Comparison of ENCODE assay signal across 17 cellular contexts in the genomic region with DNA sequence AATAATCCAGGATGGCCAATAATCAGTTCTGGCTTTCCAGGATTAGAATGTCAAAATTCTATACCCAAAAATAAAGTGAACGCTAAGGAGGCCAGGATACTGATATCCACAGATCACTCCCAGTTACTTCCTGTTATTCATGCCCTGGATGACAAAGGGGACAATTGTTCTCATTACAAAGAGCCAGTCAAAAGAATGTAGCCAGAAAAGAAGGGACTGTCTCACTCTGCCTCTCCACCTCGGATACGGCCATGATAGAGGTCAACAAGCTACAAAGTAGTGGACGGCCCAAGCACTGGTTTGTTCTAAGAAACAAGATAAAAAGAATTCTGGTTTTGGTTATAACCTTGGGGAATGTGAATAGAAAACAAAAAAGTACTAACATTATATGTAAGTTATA.
DNase-seq lines count a peak whose midpoint lies in the region; ATAC-seq and TF ChIP-seq lines count a peak whose summit lies in the region.
"Had no signal": no experiment of that assay in that cellular context is flagged by ENCODE, and none has a peak within 500 bp of the region (broad histone marks: within the 10 kb centered on the region; RNA-seq: fewer than 3 reads in every experiment).

No MANE protein-coding gene starts in this region.

- POLR2A ChIA-PET in naive thymus-derived CD4-positive, alpha-beta T cell (lab: Charles Lee) = interaction anchor here (1.0 kb wide), 1 partner anchor 110 kb away, joined by 3 read pairs; no protein-coding TSS in a partner anchor

- no peaks in the 10 kb centered on the region for H3K27me3 ChIP-seq in osteoblast (ENCODE audit: insufficient read depth, low read length)
- no peaks in the 10 kb centered on the region for H3K27me3 ChIP-seq in naive thymus-derived CD4-positive, alpha-beta T cell (ENCODE audit: control insufficient read depth in 2 of 2, insufficient read depth in 2 of 2, low read length in 2 of 2)

- CTCF ChIA-PET in naive thymus-derived CD4-positive, alpha-beta T cell (lab: Charles Lee) = no interaction called here

- peaks cover 0 to 7% (median 4%) of the 10 kb centered on the region in 11 donors for H3K9me3 Mint-ChIP-seq in naive thymus-derived CD4-positive, alpha-beta T cell
- peaks cover 0 to 2% (median under 1%) of the 10 kb centered on the region in 6 donors for H3K9me3 Mint-ChIP-seq in immature natural killer cell

- H3K27me3 Mint-ChIP-seq in naive thymus-derived CD4-positive, alpha-beta T cell = no peaks in the 10 kb centered on the region
- H3K27me3 Mint-ChIP-seq in immature natural killer cell (ENCODE audit: low read depth in 3 of 3) = no peaks in the 10 kb centered on the region
- H3K27me3 Mint-ChIP-seq: activated CD4-positive, alpha-beta T cell treated with anti-CD3 and anti-CD28 coated beads for 36 hours; memory B cell had no signal

- H3K36me3 ChIP-seq in osteoblast (ENCODE audit: insufficient read depth, low read length) = no peaks in the 10 kb centered on the region
- no peaks in the 10 kb centered on the region for H3K36me3 ChIP-seq in naive thymus-derived CD4-positive, alpha-beta T cell (ENCODE audit: control insufficient read depth in 2 of 3, insufficient read depth in 3 of 3, low read length in 3 of 3)

- H3K79me2 ChIP-seq in osteoblast (ENCODE audit: insufficient read depth, low read length) = no peaks in the 10 kb centered on the region

- no peak for ATAC-seq in naive thymus-derived CD4-positive, alpha-beta T cell
- ATAC-seq: activated CD4-positive, alpha-beta T cell treated with anti-CD3 and anti-CD28 coated beads for 36 hours had no signal

- H2AFZ ChIP-seq in osteoblast (ENCODE audit: low read length) = peak overlapping the region; percentile 77

- H3K4me1 Mint-ChIP-seq in naive thymus-derived CD4-positive, alpha-beta T cell = peaks cover 4 to 18% (median 13%) of the 10 kb centered on the region in 7 donors
- H3K4me1 Mint-ChIP-seq in immature natural killer cell = no peaks in the 10 kb centered on the region

- no peak overlapping the region for H3K4me3 Mint-ChIP-seq in naive thymus-derived CD4-positive, alpha-beta T cell
- no peak overlapping the region for H3K4me3 Mint-ChIP-seq in immature natural killer cell
- H3K4me3 Mint-ChIP-seq: activated CD4-positive, alpha-beta T cell treated with anti-CD3 and anti-CD28 coated beads for 36 hours; memory B cell; T-helper 2 cell treated with Interferon-gamma antibody and Interleukin-4, amounts not matched to agents 5 μg/mL and 100 μg/mL, for 36 hours had no signal

- no peak overlapping the region for H3K27ac ChIP-seq in osteoblast (ENCODE audit: low read depth, low read length)
- no peak overlapping the region for H3K27ac ChIP-seq in naive thymus-derived CD4-positive, alpha-beta T cell (ENCODE audit: low read depth, low read length)

- H3K27ac Mint-ChIP-seq in naive thymus-derived CD4-positive, alpha-beta T cell = peak overlapping the region in 1 of 9 donors; percentile 65
- no peak overlapping the region for H3K27ac Mint-ChIP-seq in immature natural killer cell
- H3K27ac Mint-ChIP-seq: activated CD4-positive, alpha-beta T cell treated with anti-CD3 and anti-CD28 coated beads for 36 hours; memory B cell; T-helper 2 cell treated with Interferon-gamma antibody and Interleukin-4, amounts not matched to agents 5 μg/mL and 100 μg/mL, for 36 hours had no signal

- no peak overlapping the region for H3K4me3 ChIP-seq in osteoblast (ENCODE audit: insufficient read depth, low read length)
- H3K4me3 ChIP-seq in naive thymus-derived CD4-positive, alpha-beta T cell (ENCODE audit: low read length) = no peak overlapping the region

- TF ChIP-seq CTCF in osteoblast (IDR thresholded peaks at IDR 0.05; ENCODE audit: extremely low read depth, low read depth, low read length) = no peak

- intact Hi-C loops in naive thymus-derived CD4-positive, alpha-beta T cell (cut with micrococcal nuclease) = no loop called here

- peak; percentile 33 for DNase-seq in ELF-1 (ENCODE audit: low read depth, low spot score)
- peak; percentile 64 for DNase-seq in SW480 (ENCODE audit: low spot score)
- peak; percentile 42 for DNase-seq in iPS-NIHi11 (ENCODE audit: low spot score)
- no peak for DNase-seq in osteoblast (ENCODE audit: insufficient read length, low spot score, missing footprints)
- no peak for DNase-seq in NCI-H345 (lab: John Stamatoyannopoulos, UW)
- no peak for DNase-seq in germinal center (ENCODE audit: low spot score)
- DNase-seq in naive thymus-derived CD4-positive, alpha-beta T cell = no peak
- DNase-seq in immature natural killer cell = no peak
- DNase-seq: activated CD4-positive, alpha-beta T cell treated with anti-CD3 and anti-CD28 coated beads for 36 hours; activated naive CD4-positive, alpha-beta T cell treated with Interleukin-2 at 50 U/mL for 16 hours; GDM1; Karpas-422; NCI-H1417 treated with DMSO at 0.1 percent for 48 hours; Right ventricle myocardium superior; small intestine had no signal

- no peaks in the 10 kb centered on the region for H3K4me1 ChIP-seq in osteoblast (ENCODE audit: insufficient read depth, low read length)
- no peaks in the 10 kb centered on the region for H3K4me1 ChIP-seq in naive thymus-derived CD4-positive, alpha-beta T cell (ENCODE audit: control insufficient read depth in 2 of 2, insufficient read depth in 2 of 2, low read length in 2 of 2)

- H4K20me1 ChIP-seq in osteoblast (ENCODE audit: insufficient read depth, low read length) = no peaks in the 10 kb centered on the region

- H3K9me3 ChIP-seq in osteoblast (ENCODE audit: low read depth, low read length) = no peaks in the 10 kb centered on the region
- no peaks in the 10 kb centered on the region for H3K9me3 ChIP-seq in naive thymus-derived CD4-positive, alpha-beta T cell (ENCODE audit: control insufficient read depth in 2 of 3, low read length in 3 of 3)

- H3K36me3 Mint-ChIP-seq in naive thymus-derived CD4-positive, alpha-beta T cell = peaks cover 0 to 4% (median 3%) of the 10 kb centered on the region in 5 donors
- no peaks in the 10 kb centered on the region for H3K36me3 Mint-ChIP-seq in immature natural killer cell

- H3K4me2 ChIP-seq in osteoblast (ENCODE audit: insufficient read depth, low read length) = no peak overlapping the region

Comparison
In these comparisons a context has a peak if more than half of its experiments do, and no peak if none do; other contexts are left out.
1. DNase-seq: peak in ELF-1 (single experiment), SW480 (single experiment) and iPS-NIHi11 (single experiment); none in osteoblast (single experiment), NCI-H345 (single experiment), germinal center (single experiment), naive thymus-derived CD4-positive, alpha-beta T cell (0 of 9) and immature natural killer cell (0 of 3).